In genomic region chr20:62382306-62383198, GRCh38 we compare ENCODE assay signal across 8 cellular contexts. TPM values are rescaled to one million over a fixed set of nuclear protein-coding genes. Genes with fewer than 3 reads are reported as not detected.
A peak's percentile ranks its signal among the peaks of the same experiment; 100 is the strongest.
DNase-seq lines count a peak whose midpoint lies in the region; ATAC-seq, FAIRE-seq and TF ChIP-seq lines count a peak whose summit lies in the region.

No MANE protein-coding gene starts in this region.

- CTCF ChIA-PET in endothelial cell of umbilical vein (lab: Charles Lee), result interaction anchor here (0.6 to 9.9 kb wide), 32 partner anchors 8 to 372 kb away, joined by 3 to 179 read pairs (median 5); partner anchors contain the start of genes ADRM1 and LAMA5

- H3F3A ChIP-seq in OCI-LY1 (ENCODE audit: insufficient read depth, low read length), result no peaks in the 10 kb centered on the region

- dilution Hi-C loops in endothelial cell of umbilical vein (cut with MboI; ENCODE audit: extremely low pct_ligation_motif_present, low sequenced_read_pairs), result no loop called here

- H3K9me2 ChIP-seq in OCI-LY1 (ENCODE audit: low read depth, low read length), result no peaks in the 10 kb centered on the region

- H3K4me2 ChIP-seq in OCI-LY1 (ENCODE audit: low read length), result no peak overlapping the region
- no peak overlapping the region for H3K4me2 ChIP-seq in endothelial cell of umbilical vein (ENCODE audit: insufficient read depth, low read length)

- intact Hi-C loops in endothelial cell of umbilical vein (cut with micrococcal nuclease) (loop anchor here (1.0 to 10.0 kb wide), 5 partner anchors 23 to 422 kb away; partner anchors contain the start of genes ADRM1, MTG2 and OGFR), natural killer cell (cut with micrococcal nuclease) (loop anchor here (1.0 to 10.0 kb wide), 2 partner anchors 80 to 368 kb away; partner anchors contain the start of gene ADRM1)

- H3K36me3 Mint-ChIP-seq in natural killer cell, result no peaks in the 10 kb centered on the region

- no peaks in the 10 kb centered on the region for H3K27me3 Mint-ChIP-seq in natural killer cell (ENCODE audit: low read depth in 2 of 2)

- TF ChIP-seq POLR2A in endothelial cell of umbilical vein (IDR thresholded peaks at IDR 0.05; ENCODE audit: low read depth, low read length), result peak; percentile 23

- DNase-seq in Ammon's horn (ENCODE audit: low spot score), result peak; percentile 84
- DNase-seq in GM19238 (ENCODE audit: insufficient read length, low spot score), result peak; percentile 85
- peak; percentile 97 for DNase-seq in HuH-7.5 (ENCODE audit: low spot score)
- DNase-seq in activated CD8-positive, alpha-beta memory T cell treated with anti-CD3 and anti-CD28 coated beads, Interleukin-2, amount 50 U/mL, for 1 hour (ENCODE audit: extremely low read depth), result peak; percentile 25
- DNase-seq in endothelial cell of umbilical vein (ENCODE audit: low read depth, low spot score), result peak; percentile 84
- peak; percentile 61 for DNase-seq in natural killer cell
- DNase-seq in stimulated activated naive CD4-positive, alpha-beta T cell treated with Interleukin-2 at 50 U/mL for 16 hours (lab: John Stamatoyannopoulos, UW), result peak; percentile 70

- H3K27ac Mint-ChIP-seq in natural killer cell, result peak overlapping the region; percentile 54 to 69

- H3K9ac ChIP-seq in OCI-LY1 (ENCODE audit: low read length), result no peak overlapping the region
- H3K9ac ChIP-seq in endothelial cell of umbilical vein (replicated peaks; ENCODE audit: extremely low read depth, insufficient read depth, low read length), result no peak overlapping the region

- H3K79me2 ChIP-seq in OCI-LY1 (ENCODE audit: insufficient read depth, low read length), result peaks cover 15% of the 10 kb centered on the region
- peaks cover 24% of the 10 kb centered on the region for H3K79me2 ChIP-seq in endothelial cell of umbilical vein (ENCODE audit: control insufficient read depth, insufficient read depth, low read length)

- no peaks in the 10 kb centered on the region for H3K27me3 ChIP-seq in OCI-LY1 (ENCODE audit: insufficient read depth, low read length)
- H3K27me3 ChIP-seq in endothelial cell of umbilical vein (ENCODE audit: control insufficient read depth in 2 of 2, insufficient read depth in 2 of 2, low read length in 2 of 2), result no peaks in the 10 kb centered on the region

- H3K9me1 ChIP-seq in endothelial cell of umbilical vein (replicated peaks; ENCODE audit: control insufficient read depth, extremely low read depth, insufficient read depth, low read length), result no peaks in the 10 kb centered on the region

- peaks cover 4 to 5% of the 10 kb centered on the region in 2 donors for H3K9me3 Mint-ChIP-seq in natural killer cell

- TF ChIP-seq CTCF in OCI-LY1 (IDR thresholded peaks at IDR 0.05; ENCODE audit: low read length), result peak; percentile 92
- peak; percentile 93 to 98 for TF ChIP-seq CTCF in endothelial cell of umbilical vein (IDR thresholded peaks at IDR 0.05; ENCODE audit: extremely low read depth in 1 of 2, insufficient read depth in 1 of 2, low read depth in 1 of 2, low read length in 2 of 2)
- TF ChIP-seq CTCF in natural killer cell (IDR thresholded peaks at IDR 0.05), result peak; percentile 79

- no peaks in the 10 kb centered on the region for H3K9me3 ChIP-seq in OCI-LY1 (ENCODE audit: low read length)
- H3K9me3 ChIP-seq in endothelial cell of umbilical vein (replicated peaks; ENCODE audit: control insufficient read depth, insufficient read depth, low read length), result no peaks in the 10 kb centered on the region

- no TSS peak for BruUV-seq in endothelial cell of umbilical vein (replicated peaks; lab: Mats Ljungman, UMichigan)

- no peak overlapping the region for H3K4me3 ChIP-seq in OCI-LY1 (ENCODE audit: low read depth, low read length, poor library complexity, severe bottlenecking)
- H3K4me3 ChIP-seq in endothelial cell of umbilical vein (replicated peaks in 1 of 3; ENCODE audit: insufficient read depth in 1 of 3, low read depth in 1 of 3, low read length in 3 of 3), result no peak overlapping the region

- no peak overlapping the region for H3K4me3 Mint-ChIP-seq in natural killer cell

- ATAC-seq in natural killer cell, result peak; percentile 58 to 77 (median 61)

- H3K4me1 Mint-ChIP-seq in natural killer cell, result peaks cover 17 to 32% of the 10 kb centered on the region in 2 donors

- POLR2A ChIA-PET in endothelial cell of umbilical vein (lab: Charles Lee), result no interaction called here

- H3K27ac ChIP-seq in OCI-LY1 (ENCODE audit: low read depth, low read length, poor library complexity, severe bottlenecking), result no peak overlapping the region
- H3K27ac ChIP-seq in endothelial cell of umbilical vein (ENCODE audit: insufficient read depth, low read depth, low read length), result no peak overlapping the region

- peaks cover 7% of the 10 kb centered on the region for H3K4me1 ChIP-seq in OCI-LY1 (ENCODE audit: insufficient read depth, low read length, severe bottlenecking)
- peaks cover 16% of the 10 kb centered on the region for H3K4me1 ChIP-seq in endothelial cell of umbilical vein (ENCODE audit: control insufficient read depth, extremely low read depth, insufficient read depth, low read length)

- peak; percentile 95 for FAIRE-seq in endothelial cell of umbilical vein (lab: Jason Lieb, UNC)

- no peak overlapping the region for H2AFZ ChIP-seq in OCI-LY1 (ENCODE audit: low read length)
- H2AFZ ChIP-seq in endothelial cell of umbilical vein (ENCODE audit: low read depth, low read length), result no peak overlapping the region

- no peaks in the 10 kb centered on the region for H4K20me1 ChIP-seq in OCI-LY1 (ENCODE audit: insufficient read depth, low read length)
- H4K20me1 ChIP-seq in endothelial cell of umbilical vein (replicated peaks; ENCODE audit: control insufficient read depth, extremely low read depth, insufficient read depth, low read length), result no peaks in the 10 kb centered on the region

- H3K36me3 ChIP-seq in OCI-LY1 (ENCODE audit: insufficient read depth, low read length), result peaks cover 17% of the 10 kb centered on the region
- H3K36me3 ChIP-seq in endothelial cell of umbilical vein (ENCODE audit: control insufficient read depth in 2 of 2, extremely low read depth in 1 of 2, insufficient read depth in 2 of 2, low read length in 2 of 2), result no peaks in the 10 kb centered on the region

TF ChIP-seq in endothelial cell of umbilical vein, 7 proteins besides CTCF, POLR2A, EP300 and RAD21:
- TF ChIP-seq POLR2AphosphoS5 (IDR thresholded peaks at IDR 0.05; ENCODE audit: insufficient read depth, low read depth, low read length) (peak; percentile 50), MYC (IDR thresholded peaks at IDR 0.05; ENCODE audit: low read depth, low read length) (no peak)

RNA-seq across cellular contexts. Expression of gene RPS21, which starts 4.4 kb away (rescaled TPM):
- total RNA-seq in endothelial cell of umbilical vein, result 1,627 and 1,644 TPM in 2 replicates
- 6,186 and 7,710 TPM in 2 replicates for polyA plus RNA-seq in endothelial cell of umbilical vein
- 7,058 and 7,187 TPM in 2 replicates for polyA plus RNA-seq in endothelial cell of umbilical vein (2011; cell fraction: cytosol; rRNA removed)
- polyA plus RNA-seq in endothelial cell of umbilical vein (2011; cell fraction: nucleus; rRNA removed), result 1,710 and 1,727 TPM in 2 replicates
- 3,439 and 5,474 TPM in 2 replicates for polyA plus RNA-seq in endothelial cell of umbilical vein (2012)
- polyA minus RNA-seq in endothelial cell of umbilical vein, result 1,355 and 1,842 TPM in 2 replicates
- polyA minus RNA-seq in endothelial cell of umbilical vein (2011; cell fraction: cytosol; rRNA and poly(A)+ RNA removed), result 1,457 TPM
- polyA minus RNA-seq in endothelial cell of umbilical vein (2011; cell fraction: nucleus; rRNA and poly(A)+ RNA removed), result 192 and 301 TPM in 2 replicates
- total RNA-seq in natural killer cell, result 1,000 to 10,000 TPM in 2 of 3 donors, 100 to 1,000 TPM in 1; 887 to 1,244 (median 1,112) TPM

RNA-seq across cellular contexts. Expression of gene LAMA5, which starts 15.4 kb away (rescaled TPM):
- total RNA-seq in endothelial cell of umbilical vein (138 and 145 TPM in 2 replicates), natural killer cell (1 to 10 TPM; 1.0 to 4.3 (median 1.4) TPM)
- 24.0 and 27.2 TPM in 2 replicates for polyA plus RNA-seq in endothelial cell of umbilical vein
- polyA plus RNA-seq in endothelial cell of umbilical vein (2011; cell fraction: cytosol; rRNA removed), result 11.0 and 16.9 TPM in 2 replicates
- polyA plus RNA-seq in endothelial cell of umbilical vein (2011; cell fraction: nucleus; rRNA removed), result 154 and 169 TPM in 2 replicates
- 61.7 and 63.1 TPM in 2 replicates for polyA plus RNA-seq in endothelial cell of umbilical vein (2012)
- 18.0 and 30.4 TPM in 2 replicates for polyA minus RNA-seq in endothelial cell of umbilical vein
- 51.0 TPM for polyA minus RNA-seq in endothelial cell of umbilical vein (2011; cell fraction: cytosol; rRNA and poly(A)+ RNA removed)
- polyA minus RNA-seq in endothelial cell of umbilical vein (2011; cell fraction: nucleus; rRNA and poly(A)+ RNA removed), result 57.6 and 115 TPM in 2 replicates

RNA-seq across cellular contexts. Expression of gene CABLES2, which starts 24.5 kb away (rescaled TPM):
- 9.9 TPM in 2 replicates for total RNA-seq in endothelial cell of umbilical vein
- polyA plus RNA-seq in endothelial cell of umbilical vein, result 7.4 and 7.8 TPM in 2 replicates
- polyA plus RNA-seq in endothelial cell of umbilical vein (2011; cell fraction: cytosol; rRNA removed), result 7.5 and 7.8 TPM in 2 replicates
- polyA plus RNA-seq in endothelial cell of umbilical vein (2011; cell fraction: nucleus; rRNA removed), result 9.0 and 9.8 TPM in 2 replicates
- 6.9 and 7.1 TPM in 2 replicates for polyA plus RNA-seq in endothelial cell of umbilical vein (2012)
- polyA minus RNA-seq in endothelial cell of umbilical vein, result 6.4 and 7.2 TPM in 2 replicates
- 6.6 TPM for polyA minus RNA-seq in endothelial cell of umbilical vein (2011; cell fraction: cytosol; rRNA and poly(A)+ RNA removed)
- 4.0 and 4.8 TPM in 2 replicates for polyA minus RNA-seq in endothelial cell of umbilical vein (2011; cell fraction: nucleus; rRNA and poly(A)+ RNA removed)
- total RNA-seq in natural killer cell, result 1 to 10 TPM; 8.0 to 9.3 (median 8.4) TPM

RNA-seq across cellular contexts. Expression of gene RBBP8NL, which starts 44.8 kb away (rescaled TPM):
- total RNA-seq in endothelial cell of umbilical vein, result not detected in 2 replicates
- not detected in 2 replicates for polyA plus RNA-seq in endothelial cell of umbilical vein
- not detected in 2 replicates for polyA plus RNA-seq in endothelial cell of umbilical vein (2011; cell fraction: cytosol; rRNA removed)
- polyA plus RNA-seq in endothelial cell of umbilical vein (2011; cell fraction: nucleus; rRNA removed), result not detected in 2 replicates
- not detected in 2 replicates for polyA plus RNA-seq in endothelial cell of umbilical vein (2012)
- not detected in 2 replicates for polyA minus RNA-seq in endothelial cell of umbilical vein
- not detected for polyA minus RNA-seq in endothelial cell of umbilical vein (2011; cell fraction: cytosol; rRNA and poly(A)+ RNA removed)
- polyA minus RNA-seq in endothelial cell of umbilical vein (2011; cell fraction: nucleus; rRNA and poly(A)+ RNA removed), result not detected in 2 replicates
- not detected for total RNA-seq in natural killer cell

Comparison
In these comparisons a context has a peak if more than half of its experiments do, and no peak if none do; other contexts are left out.
1. DNase-seq: peak in every context shown above with its lines; median percentile 97 in HuH-7.5; 85 in GM19238; 84 in Ammon's horn; 84 in endothelial cell of umbilical vein; 70 in stimulated activated naive CD4-positive, alpha-beta T cell treated with Interleukin-2 at 50 U/mL for 16 hours; 61 in natural killer cell; 25 in activated CD8-positive, alpha-beta memory T cell treated with anti-CD3 and anti-CD28 coated beads, Interleukin-2, amount 50 U/mL, for 1 hour.
2. RNA of gene LAMA5, which starts 15.4 kb away (total RNA-seq): 138 to 145 TPM in endothelial cell of umbilical vein; 1.0 to 4.3 TPM in natural killer cell; every median in the first group is over 10 times any median in the second.
3. Peak in every context shown above with its lines, with median percentiles within 50 percentile points of each other: CTCF ChIP-seq.